ENCODE assay signal across 16 cellular contexts in the genomic region with DNA sequence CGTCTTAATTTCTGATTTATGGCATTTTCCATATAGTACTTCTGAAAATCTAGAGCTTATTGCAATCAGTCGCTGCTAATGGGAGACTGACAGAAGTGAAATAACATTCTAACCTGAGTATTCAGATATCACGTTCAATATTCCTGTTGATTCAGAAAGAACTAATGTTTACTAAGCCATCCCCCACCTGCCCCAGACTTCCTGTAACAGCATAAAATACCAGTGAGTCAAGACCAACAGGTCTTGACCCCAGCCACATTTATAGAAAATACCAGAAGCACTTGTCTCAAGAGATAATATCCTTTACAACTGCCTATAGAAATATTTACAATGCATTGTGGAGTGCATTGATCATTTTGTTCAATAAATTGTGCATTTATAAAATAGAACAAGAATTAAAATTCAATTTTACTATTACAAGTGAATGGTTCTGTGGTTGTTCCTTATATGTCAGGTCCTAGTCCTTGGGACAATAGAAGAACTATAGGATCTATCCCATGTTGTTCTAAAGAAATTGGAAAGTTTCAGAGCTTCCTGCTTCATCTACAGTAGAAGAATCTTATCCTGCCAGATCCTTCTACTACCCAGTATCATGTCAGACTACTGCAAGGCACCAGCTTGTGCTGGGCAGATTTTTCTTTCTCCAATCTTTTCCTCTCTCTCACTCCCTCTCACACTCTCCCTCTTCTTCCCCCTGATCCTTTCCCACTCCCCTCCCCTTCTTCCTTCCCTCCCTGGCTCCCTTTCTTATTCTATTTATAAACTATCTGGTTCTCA.
DNase-seq lines count a peak whose midpoint lies in the region; ATAC-seq, FAIRE-seq and TF ChIP-seq lines count a peak whose summit lies in the region.
"Had no signal": no experiment of that assay in that cellular context is flagged by ENCODE, and none has a peak within 500 bp of the region (broad histone marks: within the 10 kb centered on the region; RNA-seq: fewer than 3 reads in every experiment).

No MANE protein-coding gene starts in this region.

- H3K56ac ChIP-seq in IMR-90 (ENCODE audit: extremely low read depth, insufficient read depth, low read length): no peak overlapping the region

- TF ChIP-seq POLR2A in IMR-90 (IDR thresholded peaks at IDR 0.05; ENCODE audit: low read depth, low read length): no peak
- no peak for TF ChIP-seq POLR2A in HepG2 (IDR thresholded peaks at IDR 0.05; ENCODE audit: insufficient read depth in 1 of 2, low read depth in 2 of 2, low read length in 2 of 2)
- TF ChIP-seq POLR2A in erythroblast (IDR thresholded peaks at IDR 0.05; ENCODE audit: low read length): no peak

- intact Hi-C loops in IMR-90 (cut with micrococcal nuclease) (no loop called here), HepG2 (cut with micrococcal nuclease; ENCODE audit: unreplicated experiment) (no loop called here)

- CTCF ChIA-PET in IMR-90 (lab: Yijun Ruan, JAX) (no interaction called here), HepG2 (lab: Yijun Ruan, JAX; ENCODE audit: low intra/inter-chr PET ratio, low total read pairs) (no interaction called here)

- H4K20me1 ChIP-seq in IMR-90 (ENCODE audit: insufficient read depth, low read length) (no peaks in the 10 kb centered on the region), HepG2 (ENCODE audit: insufficient read depth, low read length) (no peaks in the 10 kb centered on the region)

- BruUV-seq in IMR-90 (replicated peaks; lab: Mats Ljungman, UMichigan): no TSS peak
- BruUV-seq in HepG2 (replicated peaks; lab: Mats Ljungman, UMichigan): no TSS peak

- no peak overlapping the region for H2AFZ ChIP-seq in IMR-90 (replicated peaks; ENCODE audit: low read length, poor library complexity)
- H2AFZ ChIP-seq in HepG2 (ENCODE audit: low read length): no peak overlapping the region

- FAIRE-seq in HepG2 (lab: Jason Lieb, UNC): no peak
- FAIRE-seq: GM12878 had no signal

- H2AK9ac ChIP-seq in IMR-90 (replicated peaks; ENCODE audit: low read depth, low read length, poor library complexity): no peak overlapping the region

- H3K36me3 ChIP-seq in IMR-90 (ENCODE audit: control insufficient read depth, insufficient read depth, low read length) (no peaks in the 10 kb centered on the region), HepG2 (replicated peaks in 1 of 2; ENCODE audit: control insufficient read depth in 1 of 2, insufficient read depth in 2 of 2, low read length in 2 of 2) (no peaks in the 10 kb centered on the region)
- H3K36me3 ChIP-seq: upper lobe of left lung had no signal

- no peak overlapping the region for H4K91ac ChIP-seq in IMR-90 (ENCODE audit: insufficient read depth, low read depth, low read length)

- POLR2A ChIA-PET in IMR-90 (lab: Charles Lee; ENCODE audit: unreplicated experiment) (no interaction called here), HepG2 (lab: Yijun Ruan, JAX) (no interaction called here)

- H2BK20ac ChIP-seq in IMR-90 (ENCODE audit: low read depth, low read length): no peak overlapping the region

- no peaks in the 10 kb centered on the region; the same call in 1 of the 2 replicates for H3K27me3 ChIP-seq in IMR-90 (ENCODE audit: control insufficient read depth, insufficient read depth, low read length)
- H3K27me3 ChIP-seq in HepG2 (ENCODE audit: control insufficient read depth in 1 of 2, insufficient read depth in 2 of 2, low read length in 2 of 2): no peaks in the 10 kb centered on the region
- H3K27me3 ChIP-seq: upper lobe of left lung had no signal

- H4K5ac ChIP-seq in IMR-90 (ENCODE audit: low read depth, low read length): no peak overlapping the region

- H2BK5ac ChIP-seq in IMR-90 (ENCODE audit: low read depth, low read length, poor library complexity, severe bottlenecking): no peak overlapping the region

- H3K9me1 ChIP-seq in IMR-90 (ENCODE audit: insufficient read depth, low read length): peaks cover 3% of the 10 kb centered on the region; the same call in 1 of the 2 replicates

- H3K23ac ChIP-seq in IMR-90 (ENCODE audit: low read depth, low read length): no peak overlapping the region

- H2BK120ac ChIP-seq in IMR-90 (ENCODE audit: low read depth, low read length): no peak overlapping the region

- no peak overlapping the region for H2AK5ac ChIP-seq in IMR-90 (ENCODE audit: low read depth, low read length)

- H3K27ac ChIP-seq in IMR-90 (ENCODE audit: insufficient read depth, low read length) (no peak overlapping the region), HepG2 (ENCODE audit: extremely low read length, insufficient read depth, low read length) (no peak overlapping the region)

- H4K8ac ChIP-seq in IMR-90 (ENCODE audit: low read depth in 2 of 2, low read length in 2 of 2): no peak overlapping the region

- no peak for TF ChIP-seq RAD21 in IMR-90 (IDR thresholded peaks at IDR 0.05; ENCODE audit: low read length)
- no peak for TF ChIP-seq RAD21 in HepG2 (CRISPR knock-in tag; IDR thresholded peaks at IDR 0.05)

- no peak overlapping the region for H3K18ac ChIP-seq in IMR-90 (ENCODE audit: low read depth, low read length)

- H3K4me2 ChIP-seq in IMR-90 (ENCODE audit: low read depth, low read length) (no peak overlapping the region), HepG2 (ENCODE audit: low read depth, low read length) (no peak overlapping the region)

- H3K14ac ChIP-seq in IMR-90 (replicated peaks; ENCODE audit: low read depth, low read length): no peak overlapping the region

- dilution Hi-C loops in IMR-90 (cut with HindIII; ENCODE audit: low sequenced_read_pairs, unreplicated experiment): no loop called here

- H3K4me1 ChIP-seq in IMR-90 (ENCODE audit: control insufficient read depth, insufficient read depth, low read length) (peaks cover 3% of the 10 kb centered on the region), HepG2 (ENCODE audit: insufficient read depth, low read length) (0 out of 2 replicates have a peak, but pooled peaks cover 7% of the 10 kb centered on the region)

- ATAC-seq in IMR-90 (ENCODE audit: low read depth): no peak
- no peak for ATAC-seq in HepG2
- ATAC-seq in omental fat pad (ENCODE audit: low FRiP score): no peak
- ATAC-seq: GM12878 had no signal

- peak; percentile 60 for DNase-seq in COLO668 (lab: John Stamatoyannopoulos, UW; ENCODE audit: unreplicated experiment)
- peak; percentile 34 for DNase-seq in IMR-90
- peak; percentile 17 for DNase-seq in amniotic epithelial cell (ENCODE audit: low read depth)
- DNase-seq in HepG2 (ENCODE audit: low spot score): peak; percentile 12
- DNase-seq in Ammon's horn (ENCODE audit: low spot score): no peak
- no peak for DNase-seq in erythroblast (lab: John Stamatoyannopoulos, UW)
- no peak for DNase-seq in AG20443 (ENCODE audit: low spot score)
- no peak for DNase-seq in omental fat pad (ENCODE audit: low spot score)
- DNase-seq: activated CD4-positive, CD25-positive, alpha-beta regulatory T cell; activated CD8-positive, alpha-beta memory T cell treated with anti-CD3 and anti-CD28 coated beads, Interleukin-2, amount 50 U/mL, for 4 hours; DND-41; KG1; NCI-H2081; stimulated activated CD4-positive, alpha-beta T cell treated with anti-CD3 and anti-CD28 coated beads, Interleukin-1b, Interleukin-23, amount 100 ng/mL, for 48 hours; upper lobe of left lung had no signal

- H3K9ac ChIP-seq in IMR-90 (ENCODE audit: low read depth, low read length): no peak overlapping the region
- no peak overlapping the region for H3K9ac ChIP-seq in HepG2 (ENCODE audit: insufficient read depth, low read depth, low read length)

- H3K4me3 ChIP-seq in IMR-90 (ENCODE audit: insufficient read depth, low read depth, low read length) (no peak overlapping the region), HepG2 (replicated peaks in 1 of 3; ENCODE audit: insufficient read depth in 1 of 3, low read depth in 2 of 3, low read length in 3 of 3) (no peak overlapping the region)
- H3K4me3 ChIP-seq: GM12878, upper lobe of left lung had no signal

- no CpG with 5 or more reads among the region's 3 CpGs for WGBS in IMR-90 (ENCODE audit: extremely low coverage in 2 of 2, insufficient read length in 1 of 2), 2 experiments
- 0% methylated on average over 3 of the region's 3 CpGs for WGBS in HepG2 (ENCODE audit: low lambda C conversion rate)

- H3K4ac ChIP-seq in IMR-90 (ENCODE audit: low read depth, low read length): no peak overlapping the region

- no peaks in the 10 kb centered on the region for H3K79me1 ChIP-seq in IMR-90 (ENCODE audit: low read depth in 1 of 2, low read length in 2 of 2)

- TF ChIP-seq EP300 in HepG2 (IDR thresholded peaks at IDR 0.05; ENCODE audit: low read depth in 2 of 2, low read length in 2 of 2) (no peak), HepG2 (CRISPR knock-in tag; IDR thresholded peaks at IDR 0.05; ENCODE audit: borderline replicate concordance) (no peak)

- H2BK15ac ChIP-seq in IMR-90 (ENCODE audit: low read depth, low read length): no peak overlapping the region

- in situ Hi-C loops in IMR-90 (cut with MboI; ENCODE audit: low sequenced_read_pairs) (no loop called here), HepG2 (cut with HindIII; ENCODE audit: extremely low pct_ligation_motif_present, low pct_unique_long_range_greater_than_20kb) (no loop called here)

- TF ChIP-seq CTCF in IMR-90 (conservative IDR thresholded peaks at IDR 0.05; ENCODE audit: low read depth, low read length) (no peak), HepG2 (CRISPR knock-in tag; IDR thresholded peaks at IDR 0.05) (no peak), omental fat pad (IDR thresholded peaks at IDR 0.05) (no peak)

- no peaks in the 10 kb centered on the region for H3K79me2 ChIP-seq in HepG2 (ENCODE audit: insufficient read depth, low read length)

- H3K9me3 ChIP-seq in IMR-90 (ENCODE audit: control insufficient read depth, insufficient read depth, low read length): no peaks in the 10 kb centered on the region
- H3K9me3 ChIP-seq in HepG2 (ENCODE audit: low read length): no peaks in the 10 kb centered on the region
- H3K9me3 ChIP-seq: upper lobe of left lung had no signal

TF ChIP-seq in IMR-90, 13 proteins besides CTCF, POLR2A, EP300 and RAD21 (continues in another document):
- no peak for TF ChIP-seq BHLHE40 (IDR thresholded peaks at IDR 0.05; ENCODE audit: low read depth, low read length)

TF ChIP-seq in HepG2, 621 proteins besides CTCF, POLR2A, EP300 and RAD21:
- TF ChIP-seq ZNF432 (CRISPR knock-in tag; IDR thresholded peaks at IDR 0.05; ENCODE audit: borderline replicate concordance) (no peak), NR2C2 (CRISPR knock-in tag; IDR thresholded peaks at IDR 0.05; ENCODE audit: borderline replicate concordance) (no peak), HNRNPK (IDR thresholded peaks at IDR 0.05; ENCODE audit: low read depth, low read length, poor library complexity, severe bottlenecking) (peak; percentile 54), RARA (CRISPR knock-in tag; IDR thresholded peaks at IDR 0.05) (0 out of 2 replicates have a peak, but pooled peaks have one; percentile 13)

Comparison
In these comparisons a context has a peak if more than half of its experiments do, and no peak if none do; other contexts are left out.
1. DNase-seq: peak in COLO668 (single experiment), IMR-90 (single experiment), amniotic epithelial cell (single experiment) and HepG2 (single experiment); none in Ammon's horn (single experiment), erythroblast (0 of 2), AG20443 (single experiment) and omental fat pad (single experiment).